In the genomic region with DNA sequence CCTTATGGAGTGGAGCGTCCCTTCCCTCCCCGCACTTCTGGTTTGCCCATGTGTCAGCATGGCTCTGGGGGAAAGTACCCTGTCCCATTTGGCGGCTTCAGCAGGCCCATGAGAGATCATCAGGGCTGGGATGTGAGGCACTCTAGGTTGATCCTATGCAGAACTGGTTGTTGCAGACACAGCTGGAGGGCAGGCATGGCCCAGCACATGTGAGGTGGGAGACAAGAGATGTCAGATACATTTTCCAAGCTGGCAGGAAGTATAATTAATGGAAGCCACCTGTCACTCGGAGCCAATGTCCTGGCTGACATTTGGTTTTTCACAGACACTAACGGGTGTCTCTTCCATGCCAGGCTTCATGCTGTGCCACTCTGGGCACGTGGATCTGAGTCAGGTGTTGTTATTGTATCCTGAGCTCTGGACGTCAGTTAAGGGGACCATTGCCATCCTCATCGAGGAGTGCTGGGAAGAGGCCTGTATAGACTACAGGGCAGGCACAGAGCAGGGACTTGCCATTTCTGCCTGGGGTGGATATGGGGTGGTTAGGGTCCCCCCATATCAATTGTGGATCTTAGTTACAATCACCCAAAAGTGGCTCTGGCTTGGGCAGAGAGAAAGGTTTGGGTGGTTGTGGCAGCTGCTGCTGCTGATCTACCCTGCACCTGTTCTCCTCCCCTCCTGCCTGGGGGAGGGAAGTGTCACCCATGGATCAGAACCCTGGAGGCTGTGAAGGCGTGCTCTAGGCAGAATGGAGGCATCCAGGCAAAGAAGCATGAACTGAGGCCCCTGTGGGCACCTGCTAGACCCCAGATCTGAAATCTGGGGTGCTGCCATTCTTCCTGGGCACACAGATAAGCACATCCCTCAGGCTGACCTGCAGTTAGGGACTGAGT, we compare ENCODE assay signal across 16 cellular contexts.
A peak's percentile ranks its signal among the peaks of the same experiment; 100 is the strongest.
DNase-seq lines count a peak whose midpoint lies in the region; ATAC-seq and TF ChIP-seq lines count a peak whose summit lies in the region.
"Had no signal": no experiment of that assay in that cellular context is flagged by ENCODE, and none has a peak within 500 bp of the region (broad histone marks: within the 10 kb centered on the region; RNA-seq: fewer than 3 reads in every experiment).

No MANE protein-coding gene starts in this region.

- H3K36me3 Mint-ChIP-seq in brain, result no peaks in the 10 kb centered on the region
- H3K36me3 Mint-ChIP-seq: CD4-positive, CD25-positive, alpha-beta regulatory T cell had no signal

- no peaks in the 10 kb centered on the region for H3K79me2 ChIP-seq in neural cell (replicated peaks; ENCODE audit: insufficient read depth, low read length)

- intact Hi-C loops in Right ventricle myocardium superior (cut with DNase I), result no loop called here

- peak overlapping the region; percentile 44 for H3K4me3 ChIP-seq in neural cell (ENCODE audit: low read length)
- H3K4me3 ChIP-seq: GM23248 had no signal

- no peaks in the 10 kb centered on the region for H4K20me1 ChIP-seq in neural cell (ENCODE audit: insufficient read depth)

- peak overlapping the region; percentile 65 for H3K9ac ChIP-seq in neural cell (ENCODE audit: low read length)
- H3K9ac ChIP-seq: GM23248, KMS-11 had no signal

- no peaks in the 10 kb centered on the region for H3K9me3 ChIP-seq in neural cell (ENCODE audit: low read length)

- no peaks in the 10 kb centered on the region for H3F3A ChIP-seq in neural cell (ENCODE audit: insufficient read depth, low read length, poor library complexity, severe bottlenecking)

- H3K36me3 ChIP-seq in neural cell (ENCODE audit: insufficient read depth, low read length), result no peaks in the 10 kb centered on the region

- no peak overlapping the region for H3K4me2 ChIP-seq in neural cell (ENCODE audit: low read length)
- H3K4me2 ChIP-seq: KMS-11 had no signal

- DNase-seq in COR-L47 (lab: John Stamatoyannopoulos, UW) (peak; percentile 9), G401 (ENCODE audit: low spot score) (peak; percentile 60), Right ventricle myocardium superior (no peak)
- DNase-seq: CD4-positive, CD25-positive, alpha-beta regulatory T cell; DND-41; GM23248; H9; HFFc6; NCI-H1105; NCI-H510A treated with DMSO at 0.1 percent for 48 hours had no signal

- no peak for TF ChIP-seq EP300 in neural cell (conservative IDR thresholded peaks at IDR 0.05; ENCODE audit: poor library complexity, severe bottlenecking)

- H3K9me3 Mint-ChIP-seq in brain, result peaks cover 0 to 12% (median 9%) of the 10 kb centered on the region in 5 experiments
- H3K9me3 Mint-ChIP-seq: H9, HFFc6 had no signal

- ATAC-seq in Right ventricle myocardium superior (ENCODE audit: poor library complexity) (no peak), HG03457 (IDR thresholded peaks at IDR 0.05; ENCODE audit: unreplicated experiment) (no peak), HG03439 (IDR thresholded peaks at IDR 0.05; ENCODE audit: unreplicated experiment) (no peak)
- ATAC-seq: Right ventricle myocardium inferior had no signal

- H3K27ac Mint-ChIP-seq in brain, result peak overlapping the region; percentile 29 to 99 (median 62)
- H3K27ac Mint-ChIP-seq: CD4-positive, CD25-positive, alpha-beta regulatory T cell; H9; HFFc6 had no signal

- no peaks in the 10 kb centered on the region for H3K27me3 ChIP-seq in neural cell (ENCODE audit: insufficient read depth, low read depth, low read length)

- no peak overlapping the region for H3K4me3 Mint-ChIP-seq in brain
- H3K4me3 Mint-ChIP-seq: CD4-positive, CD25-positive, alpha-beta regulatory T cell; H9; HFFc6 had no signal

- H3K9me2 ChIP-seq in neural cell (ENCODE audit: insufficient read depth, low read length), result no peaks in the 10 kb centered on the region

- in situ Hi-C loops in G401 (cut with HindIII; ENCODE audit: low sequenced_read_pairs), result no loop called here

- H3K27me3 Mint-ChIP-seq in brain, result no peaks in the 10 kb centered on the region

- H3K4me1 Mint-ChIP-seq in brain, result peaks cover 83% of the 10 kb centered on the region

- TF ChIP-seq RAD21 in neural cell (conservative IDR thresholded peaks at IDR 0.05), result no peak

- peak overlapping the region; percentile 95 for H3K27ac ChIP-seq in neural cell (ENCODE audit: low read length)
- H3K27ac ChIP-seq: GM23248, KMS-11 had no signal

- no peak overlapping the region for H2AFZ ChIP-seq in neural cell (ENCODE audit: low read depth, low read length)
- H2AFZ ChIP-seq: GM23248 had no signal

- no peak for TF ChIP-seq CTCF in brain (conservative IDR thresholded peaks at IDR 0.05)
- TF ChIP-seq CTCF in neural cell (IDR thresholded peaks at IDR 0.05; ENCODE audit: poor library complexity, severe bottlenecking), result no peak

TF ChIP-seq in neural cell, 6 proteins besides CTCF, POLR2A, EP300 and RAD21:
- no peak for TF ChIP-seq TAF1 (IDR thresholded peaks at IDR 0.05; ENCODE audit: low read depth)
- TF ChIP-seq POLR2AphosphoS5 (IDR thresholded peaks at IDR 0.05), result no peak
